In the genomic region with DNA sequence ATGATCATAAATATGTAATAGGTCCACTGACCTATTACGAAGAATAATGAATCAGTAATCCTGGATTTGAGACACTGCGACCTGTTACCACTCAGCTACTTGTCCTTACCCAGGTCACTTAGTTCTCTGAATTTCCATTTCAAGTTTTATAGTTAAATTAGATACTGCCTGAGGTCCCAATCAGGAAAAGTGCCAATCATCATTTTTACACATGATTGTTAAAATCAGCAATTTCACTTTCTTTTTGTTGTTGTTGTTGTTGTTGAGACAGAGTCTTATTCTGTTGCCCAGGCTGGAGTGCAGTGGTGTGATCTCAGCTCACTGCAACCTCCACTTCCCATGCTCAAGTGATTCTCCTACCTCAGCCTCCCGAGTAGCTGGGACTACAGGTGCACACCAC, we compare ENCODE assay signal across 28 cellular contexts.
"Had no signal": no experiment of that assay in that cellular context is flagged by ENCODE, and none has a peak within 500 bp of the region (broad histone marks: within the 10 kb centered on the region; RNA-seq: fewer than 3 reads in every experiment).

No MANE protein-coding gene starts in this region.

- H3K4me3 ChIP-seq: neural progenitor cell, ovary, psoas muscle, skin epidermis, smooth muscle cell, spleen, suprapubic skin, testis, tibial artery, transverse colon, upper lobe of right lung, uterus had no signal

- H3K4me1 ChIP-seq: neural progenitor cell, parathyroid adenoma, psoas muscle, spleen, suprapubic skin, testis, tibial artery, transverse colon, upper lobe of right lung, uterus had no signal

- H3K27me3 ChIP-seq: neural progenitor cell, ovary, spleen, suprapubic skin, testis, tibial artery, transverse colon, upper lobe of right lung, uterus had no signal

- H3K79me2 ChIP-seq: parathyroid adenoma had no signal

- H2AFZ ChIP-seq: neural progenitor cell, parathyroid adenoma had no signal

- H3K4me2 ChIP-seq: neural progenitor cell had no signal

- H3K27ac ChIP-seq: neural progenitor cell, ovary, parathyroid adenoma, psoas muscle, skin epidermis, spleen, suprapubic skin, testis, tibial artery, transverse colon, upper lobe of right lung had no signal

- ATAC-seq: natural killer cell; psoas muscle; right cardiac atrium; sciatic nerve; stimulated activated memory B cell treated with anti-CD40 and anti-IgM and Interleukin-4, amounts not matched to agents 10 μg/mL and 1 μg/mL and 100 μg/mL, for 72 hours; stimulated activated naive CD8-positive, alpha-beta T cell treated with anti-CD3 and anti-CD28 coated beads, Interleukin-15, amount 100 ng/mL, for 72 hours; stimulated activated naive CD8-positive, alpha-beta T cell treated with anti-CD3 and anti-CD28 coated beads, Interleukin-15, Interleukin-2, amounts not matched to agents 100 U/mL and 50 U/mL, for 24 hours; upper lobe of right lung had no signal

- H3K9me3 ChIP-seq: ovary, psoas muscle, spleen, suprapubic skin, testis, tibial artery, transverse colon, upper lobe of right lung, uterus had no signal

- H3K36me3 ChIP-seq: neural progenitor cell, ovary, spleen, suprapubic skin, tibial artery, transverse colon, upper lobe of right lung, uterus had no signal

- H3K9ac ChIP-seq: neural progenitor cell, parathyroid adenoma had no signal

- DNase-seq: natural killer cell; occipital lobe; ovary; posterior cingulate gyrus; psoas muscle; right cardiac atrium; spleen; stimulated activated CD4-positive, alpha-beta T cell treated with anti-CD3 and anti-CD28 coated beads, Interleukin-12 subunit alpha, Interleukin-12 subunit beta, amount 100 ng/mL, for 4 hours; stimulated activated CD4-positive, alpha-beta T cell treated with anti-CD3 and anti-CD28 coated beads, Interleukin-1b, Interleukin-23, amount 100 ng/mL, for 48 hours; stimulated activated CD4-positive, alpha-beta T cell treated with anti-CD3 and anti-CD28 coated beads, Interleukin-4, amount 100 ng/mL, for 1 hour; stimulated activated CD4-positive, alpha-beta T cell treated with anti-CD3 and anti-CD28 coated beads, Interleukin-4, amount 100 ng/mL, for 4 hours; stimulated activated CD8-positive, alpha-beta memory T cell treated with anti-CD3 and anti-CD28 coated beads, Interleukin-4, amount 100 ng/mL, for 48 hours; stimulated activated naive CD4-positive, alpha-beta T cell; stimulated activated naive CD8-positive, alpha-beta T cell treated with anti-CD3 and anti-CD28 coated beads, Interleukin-15, amount 100 ng/mL, for 72 hours; stimulated activated naive CD8-positive, alpha-beta T cell treated with anti-CD3 and anti-CD28 coated beads, Interleukin-15, Interleukin-2, amounts not matched to agents 100 U/mL and 50 U/mL, for 24 hours; substantia nigra; testis; tibial artery; transverse colon; upper lobe of right lung; uterus had no signal
